ENCODE assay signal across 27 cellular contexts in the genomic region with DNA sequence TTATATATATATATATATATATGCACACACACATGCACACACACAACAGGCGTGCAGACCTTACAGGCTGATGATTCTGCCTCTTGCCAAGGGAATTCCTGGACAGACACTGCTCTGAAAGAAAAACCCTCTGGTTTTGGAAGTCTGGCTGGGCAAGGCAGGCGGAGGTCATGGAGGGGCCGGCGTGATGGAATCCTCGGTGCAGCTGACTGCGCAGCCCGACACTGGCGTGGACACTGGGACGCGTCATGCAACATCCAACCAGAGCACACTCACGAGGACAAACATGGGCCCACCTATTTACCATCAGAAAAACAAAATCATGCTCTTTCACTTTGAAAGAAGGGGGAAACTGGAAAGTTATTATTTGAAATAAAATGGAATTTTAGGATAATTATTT.
"Had no signal": no experiment of that assay in that cellular context is flagged by ENCODE, and none has a peak within 500 bp of the region (broad histone marks: within the 10 kb centered on the region; RNA-seq: fewer than 3 reads in every experiment).

No MANE protein-coding gene starts in this region.

- H3K9me3 Mint-ChIP-seq: mesothelial cell of epicardium; naive thymus-derived CD4-positive, alpha-beta T cell; nephron progenitor cell; stimulated activated memory B cell treated with anti-CD40 and anti-IgM and Interleukin-4, amounts not matched to agents 10 μg/mL and 1 μg/mL and 100 μg/mL, for 72 hours had no signal

- H3K27ac Mint-ChIP-seq: mesothelial cell of epicardium; naive thymus-derived CD4-positive, alpha-beta T cell; nephron progenitor cell; progenitor cell of endocrine pancreas; stimulated activated memory B cell treated with anti-CD40 and anti-IgM and Interleukin-4, amounts not matched to agents 10 μg/mL and 1 μg/mL and 100 μg/mL, for 72 hours had no signal

- H3K27me3 ChIP-seq: foreskin keratinocyte, gastroesophageal sphincter, hepatocyte, right lobe of liver, transverse colon, upper lobe of right lung, uterus had no signal

- H3K4me1 ChIP-seq: parathyroid adenoma, right lobe of liver had no signal

- H3K4me1 Mint-ChIP-seq: stimulated activated memory B cell treated with anti-CD40 and anti-IgM and Interleukin-4, amounts not matched to agents 10 μg/mL and 1 μg/mL and 100 μg/mL, for 72 hours had no signal

- H3K4me3 Mint-ChIP-seq: mesothelial cell of epicardium; naive thymus-derived CD4-positive, alpha-beta T cell; nephron progenitor cell; stimulated activated memory B cell treated with anti-CD40 and anti-IgM and Interleukin-4, amounts not matched to agents 10 μg/mL and 1 μg/mL and 100 μg/mL, for 72 hours had no signal

- H3K36me3 Mint-ChIP-seq: mesothelial cell of epicardium; naive thymus-derived CD4-positive, alpha-beta T cell; stimulated activated memory B cell treated with anti-CD40 and anti-IgM and Interleukin-4, amounts not matched to agents 10 μg/mL and 1 μg/mL and 100 μg/mL, for 72 hours had no signal

- H3K9me3 ChIP-seq: esophagus muscularis mucosa, gastroesophageal sphincter, heart left ventricle, left lung, mucosa of descending colon, neutrophil, right lobe of liver, spleen, transverse colon, upper lobe of right lung, uterus had no signal

- ATAC-seq: foreskin keratinocyte; gastroesophageal sphincter; left cardiac atrium; left lung; mucosa of descending colon; naive thymus-derived CD4-positive, alpha-beta T cell; right lobe of liver; stimulated activated memory B cell treated with anti-CD40 and anti-IgM and Interleukin-4, amounts not matched to agents 10 μg/mL and 1 μg/mL and 100 μg/mL, for 72 hours; stimulated activated naive CD8-positive, alpha-beta T cell treated with anti-CD3 and anti-CD28 coated beads, Interleukin-15, Interleukin-2, amounts not matched to agents 100 U/mL and 50 U/mL, for 24 hours; upper lobe of right lung had no signal

- DNase-seq: dermis blood vessel endothelial cell; effector memory CD4-positive, alpha-beta T cell; foreskin keratinocyte; heart left ventricle; left cardiac atrium; left lung; mesenchymal stem cell; mucosa of descending colon; naive thymus-derived CD4-positive, alpha-beta T cell; nephron progenitor cell; right lobe of liver; spleen; stimulated activated CD4-positive, alpha-beta T cell treated with anti-CD3 and anti-CD28 coated beads, Interleukin-4, amount 100 ng/mL, for 4 hours; stimulated activated naive CD8-positive, alpha-beta T cell treated with anti-CD3 and anti-CD28 coated beads, Interleukin-15, Interleukin-2, amounts not matched to agents 100 U/mL and 50 U/mL, for 24 hours; transverse colon; upper lobe of right lung; uterus had no signal

- H3K27ac ChIP-seq: coronary artery, esophagus muscularis mucosa, foreskin keratinocyte, gastroesophageal sphincter, heart left ventricle, hepatocyte, left lung, neutrophil, parathyroid adenoma, right lobe of liver, skin epidermis, spleen, upper lobe of right lung, uterus had no signal

- H3K36me3 ChIP-seq: esophagus muscularis mucosa, gastroesophageal sphincter, heart left ventricle, left lung, neutrophil, right lobe of liver, spleen, transverse colon, upper lobe of right lung, uterus had no signal

- H3K4me3 ChIP-seq: coronary artery, esophagus muscularis mucosa, gastroesophageal sphincter, hepatocyte, left lung, mucosa of descending colon, right lobe of liver, skin epidermis, spleen, transverse colon, upper lobe of right lung, uterus had no signal
